25 cellular contexts compared by ENCODE assay signal in genomic region chr9:123513554-123513953, GRCh38.
"Had no signal": no experiment of that assay in that cellular context is flagged by ENCODE, and none has a peak within 500 bp of the region (broad histone marks: within the 10 kb centered on the region; RNA-seq: fewer than 3 reads in every experiment).

No MANE protein-coding gene starts in this region.

- H3K9me3 ChIP-seq: SJSA1 had no signal

- H3K4me3 ChIP-seq: cardiac muscle cell, SJSA1 had no signal

- H3K36me3 ChIP-seq: cardiac muscle cell, SJSA1 had no signal

- H3K27ac ChIP-seq: cardiac muscle cell, SJSA1 had no signal

- H3K27me3 ChIP-seq: cardiac muscle cell, SJSA1 had no signal

- ATAC-seq: activated CD4-positive, CD25-positive, alpha-beta regulatory T cell treated with anti-CD3 and anti-CD28 coated beads, Interleukin-2, amount 50 U/mL, for 24 hours; activated CD8-positive, alpha-beta memory T cell treated with anti-CD3 and anti-CD28 coated beads, Interleukin-2, amount 10 ng/mL, durations not matched to agents 7 days and 5 days; SK-N-SH treated with all-trans-retinoic acid at 6 μM for 48 hours had no signal

- H3K4me1 ChIP-seq: SJSA1 had no signal

- DNase-seq: activated CD4-positive, alpha-beta T cell treated with anti-CD3 and anti-CD28 coated beads for 4 hours; activated CD8-positive, alpha-beta memory T cell treated with anti-CD3 and anti-CD28 coated beads, Interleukin-2, amount 10 ng/mL, durations not matched to agents 7 days and 5 days; activated effector memory CD4-positive, alpha-beta T cell treated with Interleukin-2 at 50 U/mL for 16 hours; activated naive CD4-positive, alpha-beta T cell treated with Interleukin-2 at 50 U/mL for 16 hours; activated T-cell treated with anti-CD3 and anti-CD28 coated beads, Interleukin-2, amount 50 U/mL, for 24 hours; amygdala; KG1; MV-4-11; NCI-H1092 treated with DMSO at 0.1 percent for 48 hours; NCI-H1417 treated with DMSO at 0.1 percent for 48 hours; NCI-H1694; NCI-H2029; NCI-H2107; NCI-H2171 treated with DMSO at 0.1 percent for 48 hours; NCI-H226; NCI-H526; NCI-H82; OCI-M1; SHP77 had no signal

- FAIRE-seq: astrocyte, RCC 7860 had no signal
